In the genomic region with DNA sequence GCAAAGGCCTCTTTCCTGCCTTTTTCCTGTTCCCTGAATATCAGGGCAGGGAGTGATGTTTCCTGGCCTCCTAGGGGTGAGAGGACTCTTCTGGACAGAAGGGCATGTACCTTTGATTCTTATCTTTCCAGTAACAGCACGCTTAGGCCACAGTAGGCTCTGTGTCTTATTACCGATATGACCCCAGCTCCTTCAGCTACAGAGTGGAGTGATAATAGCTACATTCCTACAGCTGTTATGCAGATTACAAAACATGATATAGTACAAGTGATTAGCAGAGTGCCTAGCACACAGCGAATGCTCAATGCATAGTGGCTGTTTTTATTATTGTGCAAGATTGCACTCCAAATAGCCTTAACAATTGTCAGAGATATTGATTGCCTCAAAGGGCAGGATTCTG, we compare ENCODE assay signal across 6 cellular contexts.
"Had no signal": no experiment of that assay in that cellular context is flagged by ENCODE, and none has a peak within 500 bp of the region (broad histone marks: within the 10 kb centered on the region; RNA-seq: fewer than 3 reads in every experiment).

No MANE protein-coding gene starts in this region.

- H3K4me3 ChIP-seq: GM23338 had no signal

- ATAC-seq: GM23338 had no signal

- H2AFZ ChIP-seq: GM23338 had no signal

- H3K4me2 ChIP-seq: GM23338 had no signal

- FAIRE-seq: H1, H54, HTR-8/SVneo had no signal

- DNase-seq: H9, HCEC 1CT had no signal
